9 cellular contexts compared by ENCODE assay signal in the genomic region with DNA sequence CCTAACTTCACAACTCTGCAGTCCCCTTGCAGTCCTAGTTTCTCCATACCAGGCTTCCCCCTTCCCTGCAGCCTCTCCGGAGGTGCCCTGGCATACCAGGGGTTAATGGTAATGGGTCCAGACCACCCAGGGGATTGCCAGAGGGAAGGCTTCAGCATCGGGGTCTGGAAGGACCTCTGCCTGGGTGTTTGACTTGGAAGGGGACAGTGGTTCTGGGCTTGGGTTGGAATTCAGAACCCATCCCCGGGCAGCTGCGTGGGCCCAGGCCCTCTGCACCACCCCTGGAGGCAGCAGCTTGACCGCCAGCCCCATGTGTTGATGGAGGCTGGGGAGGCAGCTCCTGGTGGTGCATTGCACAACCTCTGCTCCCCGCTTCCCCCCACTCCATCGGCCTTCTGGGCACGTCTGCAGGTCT. TPM values are rescaled to one million over a fixed set of nuclear protein-coding genes. Genes with fewer than 3 reads are reported as not detected.
DNase-seq lines count a peak whose midpoint lies in the region; ATAC-seq and TF ChIP-seq lines count a peak whose summit lies in the region.
"Had no signal": no experiment of that assay in that cellular context is flagged by ENCODE, and none has a peak within 500 bp of the region (broad histone marks: within the 10 kb centered on the region; RNA-seq: fewer than 3 reads in every experiment).

No MANE protein-coding gene starts in this region.

- no peak for ATAC-seq in natural killer cell
- no peak for ATAC-seq in body of pancreas
- no peak for ATAC-seq in HG03571 (IDR thresholded peaks at IDR 0.05; ENCODE audit: unreplicated experiment)

- H3K36me3 ChIP-seq in MG63 (no peaks in the 10 kb centered on the region; the same call in none of the 2 replicates), body of pancreas (replicated peaks in 1 of 2; ENCODE audit: insufficient read depth in 1 of 2, low read depth in 2 of 2) (no peaks in the 10 kb centered on the region)

- intact Hi-C loops in dorsolateral prefrontal cortex (cut with DNase I) (loop anchor here (5.0 kb wide), 2 partner anchors 36 to 64 kb away; no protein-coding TSS in a partner anchor), natural killer cell (cut with micrococcal nuclease) (loop anchor here (2.0 to 10.0 kb wide), 3 partner anchors 46 to 67 kb away; no protein-coding TSS in a partner anchor), body of pancreas (cut with DNase I) (no loop called here)

- H3K27ac ChIP-seq in dorsolateral prefrontal cortex (peak overlapping the region in 55 of 59 donors; percentile 23 to 93 (median 77)), body of pancreas (peak overlapping the region in 1 of 4 donors; percentile 17)

- H3K27me3 ChIP-seq in MG63 (no peaks in the 10 kb centered on the region), dorsolateral prefrontal cortex (no peaks in the 10 kb centered on the region), body of pancreas (no peaks in the 10 kb centered on the region)

- TF ChIP-seq CTCF in AG09319 (IDR thresholded peaks at IDR 0.05; ENCODE audit: low read depth, low read length), result no peak
- no peak for TF ChIP-seq CTCF in dorsolateral prefrontal cortex (IDR thresholded peaks at IDR 0.05 in 54 of 56, conservative IDR thresholded peaks at IDR 0.05 in 2 of 56; ENCODE audit: low read depth in 1 of 56, partially characterized antibody in 56 of 56)
- TF ChIP-seq CTCF in natural killer cell (IDR thresholded peaks at IDR 0.05), result no peak
- TF ChIP-seq CTCF in body of pancreas (IDR thresholded peaks at IDR 0.05), result no peak

- no peaks in the 10 kb centered on the region for H3K9me3 Mint-ChIP-seq in natural killer cell

- no peaks in the 10 kb centered on the region for H3K9me3 ChIP-seq in MG63
- no peaks in the 10 kb centered on the region for H3K9me3 ChIP-seq in body of pancreas

- H3K27ac Mint-ChIP-seq in natural killer cell, result peak overlapping the region in 1 of 2 donors; percentile 72

- H3K4me3 ChIP-seq in MG63, result peak overlapping the region; percentile 63
- H3K4me3 ChIP-seq in dorsolateral prefrontal cortex, result peak overlapping the region; percentile 54 to 80 (median 68)
- no peak overlapping the region for H3K4me3 ChIP-seq in body of pancreas

- no peaks in the 10 kb centered on the region for H3K36me3 Mint-ChIP-seq in natural killer cell

- 57 to 92% methylated on average over 2 to 8 of the region's 8 CpGs for WGBS in body of pancreas, 2 donors

- no peak for TF ChIP-seq POLR2A in body of pancreas (IDR thresholded peaks at IDR 0.05)

- peaks cover 0 to 8% of the 10 kb centered on the region in 2 donors for H3K4me1 Mint-ChIP-seq in natural killer cell

- H3K4me1 ChIP-seq in body of pancreas, result peaks cover 18% of the 10 kb centered on the region

- DNase-seq in AG09319 (ENCODE audit: extremely low read depth, low read depth), result peak; percentile 14
- DNase-seq in MG63, result no peak
- DNase-seq in dorsolateral prefrontal cortex, result no peak
- no peak for DNase-seq in natural killer cell
- no peak for DNase-seq in body of pancreas
- no peak for DNase-seq in glomerular visceral epithelial cell (ENCODE audit: extremely low spot score)
- no peak for DNase-seq in activated CD4-positive, alpha-beta T cell treated with anti-CD3 and anti-CD28 coated beads for 48 hours
- DNase-seq: NCI-H1436 treated with DMSO at 0.1 percent for 48 hours had no signal

- H3K27me3 Mint-ChIP-seq in natural killer cell (ENCODE audit: low read depth in 2 of 2), result no peaks in the 10 kb centered on the region

- peak overlapping the region; percentile 83 for H3K4me3 Mint-ChIP-seq in natural killer cell

RNA-seq across cellular contexts. Expression of gene NCS1, which starts 1.3 kb away (rescaled TPM):
- 16.6 and 34.4 TPM in 2 replicates for total RNA-seq in MG63 (2014; rRNA removed; shearing (Covaris generic); ENCODE audit: low replicate concordance)
- total RNA-seq in dorsolateral prefrontal cortex (100 to 1,000 TPM; 134 to 718 (median 501) TPM), natural killer cell (1 to 10 TPM; 1.4 to 2.4 (median 1.5) TPM), body of pancreas (1 to 10 TPM; 3.9 to 4.3 TPM)

Comparison
In these comparisons a context has a peak if more than half of its experiments do, and no peak if none do; other contexts are left out.
1. H3K4me3 ChIP-seq: peak in MG63 (single experiment) and dorsolateral prefrontal cortex (59 of 59); none in body of pancreas (0 of 2).